In the genomic region with DNA sequence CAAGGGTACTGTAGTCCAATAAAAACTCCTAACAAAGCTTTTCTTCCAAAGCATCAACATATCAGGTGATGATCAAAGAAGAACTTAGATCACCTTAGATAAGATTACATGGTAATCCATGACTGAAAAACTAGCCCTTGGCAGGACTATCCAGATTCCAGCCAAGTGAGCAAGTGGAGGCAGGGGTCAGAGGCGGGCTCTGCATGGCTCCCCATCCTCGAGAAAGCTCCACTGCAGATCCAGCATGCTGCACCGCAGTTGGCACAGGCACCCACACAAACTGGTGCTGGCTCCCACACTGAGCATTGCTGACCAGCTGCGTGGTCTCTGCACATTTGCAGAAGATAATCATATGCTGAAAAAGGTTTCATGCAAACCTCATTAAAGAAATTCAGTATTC, we compare ENCODE assay signal across 18 cellular contexts. TPM values are rescaled to one million over a fixed set of nuclear protein-coding genes. Genes with fewer than 3 reads are reported as not detected.
DNase-seq lines count a peak whose midpoint lies in the region; ATAC-seq and TF ChIP-seq lines count a peak whose summit lies in the region.
"Had no signal": no experiment of that assay in that cellular context is flagged by ENCODE, and none has a peak within 500 bp of the region (broad histone marks: within the 10 kb centered on the region; RNA-seq: fewer than 3 reads in every experiment).

No MANE protein-coding gene starts in this region.

- H3K36me3 Mint-ChIP-seq in endodermal cell (ENCODE audit: low read depth) (peaks cover 8% of the 10 kb centered on the region), type B pancreatic cell (peaks cover 3% of the 10 kb centered on the region)

- H3K36me3 ChIP-seq in endodermal cell (ENCODE audit: control insufficient read depth, insufficient read depth, low read length) (peaks cover 19% of the 10 kb centered on the region), neuron (ENCODE audit: insufficient read depth, low read length) (peaks cover 2% of the 10 kb centered on the region)

- H3K27ac ChIP-seq in endodermal cell (ENCODE audit: low read depth, low read length): peak overlapping the region; percentile 94
- H3K27ac ChIP-seq: 22Rv1 had no signal

- H3K9me3 Mint-ChIP-seq in endodermal cell (no peaks in the 10 kb centered on the region), type B pancreatic cell (no peaks in the 10 kb centered on the region)
- H3K9me3 Mint-ChIP-seq: activated naive CD8-positive, alpha-beta T cell treated with anti-CD3 and anti-CD28 coated beads, Interleukin-2, amount 50 U/mL, for 24 hours; activated T-cell treated with anti-CD3 and anti-CD28 coated beads, Interleukin-2, amount 50 U/mL, for 4 hours; CD4-positive, alpha-beta memory T cell had no signal

- TF ChIP-seq CTCF in endodermal cell (conservative IDR thresholded peaks at IDR 0.05) (no peak), type B pancreatic cell (conservative IDR thresholded peaks at IDR 0.05) (no peak)

- H3K9me3 ChIP-seq in endodermal cell (ENCODE audit: control insufficient read depth, low read length) (peaks cover 9% of the 10 kb centered on the region), neuron (ENCODE audit: low read length) (no peaks in the 10 kb centered on the region)

- H3K27ac Mint-ChIP-seq in endodermal cell (no peak overlapping the region), type B pancreatic cell (peak overlapping the region; percentile 87)
- H3K27ac Mint-ChIP-seq: activated naive CD8-positive, alpha-beta T cell treated with anti-CD3 and anti-CD28 coated beads, Interleukin-2, amount 50 U/mL, for 24 hours had no signal

- WGBS in endodermal cell (ENCODE audit: insufficient coverage in 1 of 2, insufficient read length in 1 of 2), 2 experiments: 73 to 84% methylated on average over 3 to 4 of the region's 4 CpGs

- H3K4me3 ChIP-seq in endodermal cell (ENCODE audit: low read length) (no peak overlapping the region), neuron (ENCODE audit: low read length) (peak overlapping the region; percentile 0)

- H3K4me1 ChIP-seq in endodermal cell (ENCODE audit: control insufficient read depth, insufficient read depth, low read length) (peaks cover 5% of the 10 kb centered on the region), neuron (ENCODE audit: insufficient read depth, low read length) (peaks cover 73% of the 10 kb centered on the region)

- H3K27me3 ChIP-seq in endodermal cell (ENCODE audit: control insufficient read depth, insufficient read depth, low read length, poor library complexity, severe bottlenecking): no peaks in the 10 kb centered on the region
- H3K27me3 ChIP-seq in neuron (ENCODE audit: insufficient read depth, low read length): no peaks in the 10 kb centered on the region

- DNase-seq in DMS 273 (lab: John Stamatoyannopoulos, UW; ENCODE audit: unreplicated experiment) (peak; percentile 28), DMS 273 treated with DMSO at 0.1 percent for 48 hours (lab: John Stamatoyannopoulos, UW) (no peak), endodermal cell (no peak), type B pancreatic cell (ENCODE audit: extremely low spot score, unreplicated experiment) (no peak), SIG-M5 treated with dmso at 0.1 percent for 504 hours (lab: John Stamatoyannopoulos, UW; ENCODE audit: unreplicated experiment) (no peak)
- DNase-seq: activated CD4-positive, alpha-beta T cell treated with anti-CD3 and anti-CD28 coated beads for 48 hours; activated naive CD8-positive, alpha-beta T cell treated with anti-CD3 and anti-CD28 coated beads, Interleukin-2, amount 50 U/mL, for 24 hours; activated T-cell treated with anti-CD3 and anti-CD28 coated beads, Interleukin-2, amount 50 U/mL, for 4 hours; CD4-positive, alpha-beta memory T cell; erythroblast; NCI-H1048; right cardiac atrium; stimulated activated CD4-positive, alpha-beta T cell treated with anti-CD3 and anti-CD28 coated beads, Interleukin-2, amount 100 ng/mL, for 24 hours had no signal

- H3K4me3 Mint-ChIP-seq in endodermal cell (no peak overlapping the region), type B pancreatic cell (peak overlapping the region; percentile 76)
- H3K4me3 Mint-ChIP-seq: activated naive CD8-positive, alpha-beta T cell treated with anti-CD3 and anti-CD28 coated beads, Interleukin-2, amount 50 U/mL, for 24 hours; activated T-cell treated with anti-CD3 and anti-CD28 coated beads, Interleukin-2, amount 50 U/mL, for 4 hours; CD4-positive, alpha-beta memory T cell had no signal

- H2AFZ ChIP-seq in neuron (ENCODE audit: low read depth, low read length): no peak overlapping the region

- H3K4me1 Mint-ChIP-seq in endodermal cell (peaks cover 49% of the 10 kb centered on the region), type B pancreatic cell (ENCODE audit: unreplicated experiment) (peaks cover 56% of the 10 kb centered on the region)

- H3K27me3 Mint-ChIP-seq in endodermal cell (ENCODE audit: insufficient read depth): no peaks in the 10 kb centered on the region
- H3K27me3 Mint-ChIP-seq in type B pancreatic cell: no peaks in the 10 kb centered on the region
- H3K27me3 Mint-ChIP-seq: activated naive CD8-positive, alpha-beta T cell treated with anti-CD3 and anti-CD28 coated beads, Interleukin-2, amount 50 U/mL, for 24 hours; CD4-positive, alpha-beta memory T cell had no signal

- no peak overlapping the region for H3K9ac ChIP-seq in endodermal cell (ENCODE audit: extremely low read depth, low read length, poor library complexity, severe bottlenecking)

- ATAC-seq in GM18520 (IDR thresholded peaks at IDR 0.05; ENCODE audit: unreplicated experiment): no peak
- no peak for ATAC-seq in GM19467 (IDR thresholded peaks at IDR 0.05; ENCODE audit: unreplicated experiment)
- ATAC-seq: activated naive CD8-positive, alpha-beta T cell treated with anti-CD3 and anti-CD28 coated beads, Interleukin-2, amount 50 U/mL, for 24 hours; activated T-cell treated with anti-CD3 and anti-CD28 coated beads, Interleukin-2, amount 50 U/mL, for 4 hours; Right ventricle myocardium inferior had no signal

RNA-seq across cellular contexts. Expression of a gene that starts 10.1 kb away (rescaled TPM):
- total RNA-seq in endodermal cell: 100 to 1,000 TPM; 456 to 549 TPM
- polyA plus RNA-seq in endodermal cell (2013, experiment 1 of 2): 500 TPM
- 448 TPM for polyA plus RNA-seq in endodermal cell (2013, experiment 2 of 2)
- 487 and 577 TPM in 2 replicates for total RNA-seq in type B pancreatic cell (ENCODE audit: low replicate concordance)
